ENCODE assay signal across 1 cellular context in genomic region chr2:106030287-106031268, GRCh38.
A peak's percentile ranks its signal among the peaks of the same experiment; 100 is the strongest.
TF ChIP-seq lines count a peak whose summit lies in the region.

No MANE protein-coding gene starts in this region.

TF ChIP-seq in HepG2, 621 proteins besides CTCF, POLR2A, EP300 and RAD21 (continued from another document):
- TF ChIP-seq HMGXB3 (CRISPR knock-in tag; IDR thresholded peaks at IDR 0.05; ENCODE audit: borderline replicate concordance): 0 out of 2 replicates have a peak, but pooled peaks have one; percentile 60
- TF ChIP-seq, protein P1, sequence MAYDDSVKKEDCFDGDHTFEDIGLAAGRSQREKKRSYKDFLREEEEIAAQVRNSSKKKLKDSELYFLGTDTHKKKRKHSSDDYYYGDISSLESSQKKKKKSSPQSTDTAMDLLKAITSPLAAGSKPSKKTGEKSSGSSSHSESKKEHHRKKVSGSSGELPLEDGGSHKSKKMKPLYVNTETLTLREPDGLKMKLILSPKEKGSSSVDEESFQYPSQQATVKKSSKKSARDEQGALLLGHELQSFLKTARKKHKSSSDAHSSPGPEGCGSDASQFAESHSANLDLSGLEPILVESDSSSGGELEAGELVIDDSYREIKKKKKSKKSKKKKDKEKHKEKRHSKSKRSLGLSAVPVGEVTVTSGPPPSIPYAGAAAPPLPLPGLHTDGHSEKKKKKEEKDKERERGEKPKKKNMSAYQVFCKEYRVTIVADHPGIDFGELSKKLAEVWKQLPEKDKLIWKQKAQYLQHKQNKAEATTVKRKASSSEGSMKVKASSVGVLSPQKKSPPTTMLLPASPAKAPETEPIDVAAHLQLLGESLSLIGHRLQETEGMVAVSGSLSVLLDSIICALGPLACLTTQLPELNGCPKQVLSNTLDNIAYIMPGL (CRISPR knock-in tag; IDR thresholded peaks at IDR 0.05; ENCODE audit: borderline replicate concordance in 1 of 2, low read depth in 1 of 2): peak; percentile 24 to 39; a peak in 2 of 4 replicates
- 0 out of 2 replicates have a peak, but pooled peaks have one; percentile 46 for TF ChIP-seq ZNF572 (CRISPR knock-in tag; IDR thresholded peaks at IDR 0.05)
- TF ChIP-seq RBAK (CRISPR knock-in tag; IDR thresholded peaks at IDR 0.05): peak; percentile 79; the same call in 1 of the 2 replicates
- TF ChIP-seq ISX (CRISPR knock-in tag; conservative IDR thresholded peaks at IDR 0.05): no peak
- no peak for TF ChIP-seq SIN3B (IDR thresholded peaks at IDR 0.05; ENCODE audit: low read length)
- TF ChIP-seq, protein P2, sequence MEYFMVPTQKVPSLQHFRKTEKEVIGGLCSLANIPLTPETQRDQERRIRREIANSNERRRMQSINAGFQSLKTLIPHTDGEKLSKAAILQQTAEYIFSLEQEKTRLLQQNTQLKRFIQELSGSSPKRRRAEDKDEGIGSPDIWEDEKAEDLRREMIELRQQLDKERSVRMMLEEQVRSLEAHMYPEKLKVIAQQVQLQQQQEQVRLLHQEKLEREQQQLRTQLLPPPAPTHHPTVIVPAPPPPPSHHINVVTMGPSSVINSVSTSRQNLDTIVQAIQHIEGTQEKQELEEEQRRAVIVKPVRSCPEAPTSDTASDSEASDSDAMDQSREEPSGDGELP (IDR thresholded peaks at IDR 0.05; ENCODE audit: borderline replicate concordance, low read depth): peak; percentile 96
- TF ChIP-seq ZNF17 (CRISPR knock-in tag; IDR thresholded peaks at IDR 0.05): no peak
- TF ChIP-seq SAP130 (CRISPR knock-in tag; IDR thresholded peaks at IDR 0.05; ENCODE audit: low read depth): peak; percentile 73
- TF ChIP-seq CHD2 (IDR thresholded peaks at IDR 0.05; ENCODE audit: low read depth, low read length): 0 out of 2 replicates have a peak, but pooled peaks have one; percentile 34
- no peak for TF ChIP-seq ZNF660 (CRISPR knock-in tag; IDR thresholded peaks at IDR 0.05; ENCODE audit: borderline replicate concordance, low read depth)
- TF ChIP-seq MEIS1 (CRISPR knock-in tag; IDR thresholded peaks at IDR 0.05; ENCODE audit: borderline replicate concordance): peak; percentile 56; the same call in 1 of the 2 replicates
- TF ChIP-seq FOXK2 (IDR thresholded peaks at IDR 0.05): no peak
- no peak for TF ChIP-seq ZSCAN22 (CRISPR knock-in tag; IDR thresholded peaks at IDR 0.05)
- TF ChIP-seq SP140L (CRISPR knock-in tag; IDR thresholded peaks at IDR 0.05; ENCODE audit: borderline replicate concordance): peak; percentile 67; the same call in 1 of the 2 replicates
- peak; percentile 94 for TF ChIP-seq ZMYM4 (CRISPR knock-in tag; IDR thresholded peaks at IDR 0.05)
- TF ChIP-seq ZNF614 (CRISPR knock-in tag; IDR thresholded peaks at IDR 0.05; ENCODE audit: borderline replicate concordance): peak; percentile 93
- TF ChIP-seq, protein P3, sequence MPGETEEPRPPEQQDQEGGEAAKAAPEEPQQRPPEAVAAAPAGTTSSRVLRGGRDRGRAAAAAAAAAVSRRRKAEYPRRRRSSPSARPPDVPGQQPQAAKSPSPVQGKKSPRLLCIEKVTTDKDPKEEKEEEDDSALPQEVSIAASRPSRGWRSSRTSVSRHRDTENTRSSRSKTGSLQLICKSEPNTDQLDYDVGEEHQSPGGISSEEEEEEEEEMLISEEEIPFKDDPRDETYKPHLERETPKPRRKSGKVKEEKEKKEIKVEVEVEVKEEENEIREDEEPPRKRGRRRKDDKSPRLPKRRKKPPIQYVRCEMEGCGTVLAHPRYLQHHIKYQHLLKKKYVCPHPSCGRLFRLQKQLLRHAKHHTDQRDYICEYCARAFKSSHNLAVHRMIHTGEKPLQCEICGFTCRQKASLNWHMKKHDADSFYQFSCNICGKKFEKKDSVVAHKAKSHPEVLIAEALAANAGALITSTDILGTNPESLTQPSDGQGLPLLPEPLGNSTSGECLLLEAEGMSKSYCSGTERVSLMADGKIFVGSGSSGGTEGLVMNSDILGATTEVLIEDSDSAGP (CRISPR knock-in tag; IDR thresholded peaks at IDR 0.05; ENCODE audit: borderline replicate concordance): peak; percentile 62
- TF ChIP-seq ZNF556 (CRISPR knock-in tag; IDR thresholded peaks at IDR 0.05; ENCODE audit: borderline replicate concordance): 0 out of 2 replicates have a peak, but pooled peaks have one; percentile 19
- TF ChIP-seq, protein P4, sequence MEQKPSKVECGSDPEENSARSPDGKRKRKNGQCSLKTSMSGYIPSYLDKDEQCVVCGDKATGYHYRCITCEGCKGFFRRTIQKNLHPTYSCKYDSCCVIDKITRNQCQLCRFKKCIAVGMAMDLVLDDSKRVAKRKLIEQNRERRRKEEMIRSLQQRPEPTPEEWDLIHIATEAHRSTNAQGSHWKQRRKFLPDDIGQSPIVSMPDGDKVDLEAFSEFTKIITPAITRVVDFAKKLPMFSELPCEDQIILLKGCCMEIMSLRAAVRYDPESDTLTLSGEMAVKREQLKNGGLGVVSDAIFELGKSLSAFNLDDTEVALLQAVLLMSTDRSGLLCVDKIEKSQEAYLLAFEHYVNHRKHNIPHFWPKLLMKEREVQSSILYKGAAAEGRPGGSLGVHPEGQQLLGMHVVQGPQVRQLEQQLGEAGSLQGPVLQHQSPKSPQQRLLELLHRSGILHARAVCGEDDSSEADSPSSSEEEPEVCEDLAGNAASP (CRISPR knock-in tag; IDR thresholded peaks at IDR 0.05; ENCODE audit: borderline replicate concordance): peak; percentile 87
- TF ChIP-seq, protein P5, sequence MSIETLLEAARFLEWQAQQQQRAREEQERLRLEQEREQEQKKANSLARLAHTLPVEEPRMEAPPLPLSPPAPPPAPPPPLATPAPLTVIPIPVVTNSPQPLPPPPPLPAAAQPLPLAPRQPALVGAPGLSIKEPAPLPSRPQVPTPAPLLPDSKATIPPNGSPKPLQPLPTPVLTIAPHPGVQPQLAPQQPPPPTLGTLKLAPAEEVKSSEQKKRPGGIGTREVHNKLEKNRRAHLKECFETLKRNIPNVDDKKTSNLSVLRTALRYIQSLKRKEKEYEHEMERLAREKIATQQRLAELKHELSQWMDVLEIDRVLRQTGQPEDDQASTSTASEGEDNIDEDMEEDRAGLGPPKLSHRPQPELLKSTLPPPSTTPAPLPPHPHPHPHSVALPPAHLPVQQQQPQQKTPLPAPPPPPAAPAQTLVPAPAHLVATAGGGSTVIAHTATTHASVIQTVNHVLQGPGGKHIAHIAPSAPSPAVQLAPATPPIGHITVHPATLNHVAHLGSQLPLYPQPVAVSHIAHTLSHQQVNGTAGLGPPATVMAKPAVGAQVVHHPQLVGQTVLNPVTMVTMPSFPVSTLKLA (IDR thresholded peaks at IDR 0.05): no peak
- TF ChIP-seq XRCC5 (optimal IDR thresholded peaks at IDR 0.05; ENCODE audit: low read length): no peak
- TF ChIP-seq MXD4 (CRISPR knock-in tag; IDR thresholded peaks at IDR 0.05): peak; percentile 50; the same call in 1 of the 2 replicates
- TF ChIP-seq, protein P6, sequence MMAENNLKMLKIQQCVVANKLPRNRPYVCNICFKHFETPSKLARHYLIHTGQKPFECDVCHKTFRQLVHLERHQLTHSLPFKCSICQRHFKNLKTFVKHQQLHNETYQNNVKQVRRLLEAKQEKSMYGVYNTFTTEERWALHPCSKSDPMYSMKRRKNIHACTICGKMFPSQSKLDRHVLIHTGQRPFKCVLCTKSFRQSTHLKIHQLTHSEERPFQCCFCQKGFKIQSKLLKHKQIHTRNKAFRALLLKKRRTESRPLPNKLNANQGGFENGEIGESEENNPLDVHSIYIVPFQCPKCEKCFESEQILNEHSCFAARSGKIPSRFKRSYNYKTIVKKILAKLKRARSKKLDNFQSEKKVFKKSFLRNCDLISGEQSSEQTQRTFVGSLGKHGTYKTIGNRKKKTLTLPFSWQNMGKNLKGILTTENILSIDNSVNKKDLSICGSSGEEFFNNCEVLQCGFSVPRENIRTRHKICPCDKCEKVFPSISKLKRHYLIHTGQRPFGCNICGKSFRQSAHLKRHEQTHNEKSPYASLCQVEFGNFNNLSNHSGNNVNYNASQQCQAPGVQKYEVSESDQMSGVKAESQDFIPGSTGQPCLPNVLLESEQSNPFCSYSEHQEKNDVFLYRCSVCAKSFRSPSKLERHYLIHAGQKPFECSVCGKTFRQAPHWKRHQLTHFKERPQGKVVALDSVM (CRISPR knock-in tag; IDR thresholded peaks at IDR 0.05): 0 out of 2 replicates have a peak, but pooled peaks have one; percentile 29
- TF ChIP-seq, protein P7, sequence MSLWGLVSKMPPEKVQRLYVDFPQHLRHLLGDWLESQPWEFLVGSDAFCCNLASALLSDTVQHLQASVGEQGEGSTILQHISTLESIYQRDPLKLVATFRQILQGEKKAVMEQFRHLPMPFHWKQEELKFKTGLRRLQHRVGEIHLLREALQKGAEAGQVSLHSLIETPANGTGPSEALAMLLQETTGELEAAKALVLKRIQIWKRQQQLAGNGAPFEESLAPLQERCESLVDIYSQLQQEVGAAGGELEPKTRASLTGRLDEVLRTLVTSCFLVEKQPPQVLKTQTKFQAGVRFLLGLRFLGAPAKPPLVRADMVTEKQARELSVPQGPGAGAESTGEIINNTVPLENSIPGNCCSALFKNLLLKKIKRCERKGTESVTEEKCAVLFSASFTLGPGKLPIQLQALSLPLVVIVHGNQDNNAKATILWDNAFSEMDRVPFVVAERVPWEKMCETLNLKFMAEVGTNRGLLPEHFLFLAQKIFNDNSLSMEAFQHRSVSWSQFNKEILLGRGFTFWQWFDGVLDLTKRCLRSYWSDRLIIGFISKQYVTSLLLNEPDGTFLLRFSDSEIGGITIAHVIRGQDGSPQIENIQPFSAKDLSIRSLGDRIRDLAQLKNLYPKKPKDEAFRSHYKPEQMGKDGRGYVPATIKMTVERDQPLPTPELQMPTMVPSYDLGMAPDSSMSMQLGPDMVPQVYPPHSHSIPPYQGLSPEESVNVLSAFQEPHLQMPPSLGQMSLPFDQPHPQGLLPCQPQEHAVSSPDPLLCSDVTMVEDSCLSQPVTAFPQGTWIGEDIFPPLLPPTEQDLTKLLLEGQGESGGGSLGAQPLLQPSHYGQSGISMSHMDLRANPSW (CRISPR knock-in tag; IDR thresholded peaks at IDR 0.05; ENCODE audit: borderline replicate concordance): 0 out of 2 replicates have a peak, but pooled peaks have one; percentile 31
- peak; percentile 62 for TF ChIP-seq BORCS8-MEF2B (CRISPR knock-in tag; IDR thresholded peaks at IDR 0.05)
- TF ChIP-seq DNMT1 (CRISPR knock-in tag; IDR thresholded peaks at IDR 0.05): no peak
- no peak; the same call in 1 of the 2 replicates for TF ChIP-seq AHR (CRISPR knock-in tag; IDR thresholded peaks at IDR 0.05)
- TF ChIP-seq ZNF776 (CRISPR knock-in tag; IDR thresholded peaks at IDR 0.05): 0 out of 2 replicates have a peak, but pooled peaks have one; percentile 32
- TF ChIP-seq TBX3 (IDR thresholded peaks at IDR 0.05; ENCODE audit: borderline replicate concordance): peak; percentile 96
- peak; percentile 49; the same call in 1 of the 2 replicates for TF ChIP-seq ZBED4 (CRISPR knock-in tag; IDR thresholded peaks at IDR 0.05; ENCODE audit: borderline replicate concordance)
- TF ChIP-seq SRSF1 (optimal IDR thresholded peaks at IDR 0.05; ENCODE audit: low read depth, low read length): no peak
- 0 out of 2 replicates have a peak, but pooled peaks have one; percentile 55 for TF ChIP-seq HMG20B (CRISPR knock-in tag; conservative IDR thresholded peaks at IDR 0.05)
- TF ChIP-seq SNAI1 (CRISPR knock-in tag; IDR thresholded peaks at IDR 0.05; ENCODE audit: borderline replicate concordance): peak; percentile 39; the same call in 1 of the 2 replicates
- TF ChIP-seq TEAD2 (CRISPR knock-in tag; IDR thresholded peaks at IDR 0.05): no peak
